In the genomic region with DNA sequence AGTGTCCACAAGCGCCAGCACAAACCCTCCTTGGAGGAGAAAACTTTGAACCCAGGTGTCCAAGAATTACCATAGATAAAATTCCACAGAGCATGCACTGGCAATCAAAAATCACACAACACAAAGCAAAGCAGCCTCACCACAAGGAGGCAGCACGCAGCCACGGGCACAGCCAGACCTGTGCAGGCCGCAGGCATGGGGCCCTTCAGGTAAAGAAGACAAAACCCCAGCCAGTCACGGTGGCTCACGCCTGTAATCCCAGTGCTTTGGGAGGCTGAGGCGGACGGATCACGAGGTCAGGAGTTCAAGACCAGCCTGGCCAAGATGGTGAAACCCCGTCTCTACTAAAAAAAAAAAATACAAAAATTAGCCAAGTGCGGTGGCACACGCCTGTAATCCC, we compare ENCODE assay signal across 8 cellular contexts. TPM values are rescaled to one million over a fixed set of nuclear protein-coding genes. Genes with fewer than 3 reads are reported as not detected.
DNase-seq lines count a peak whose midpoint lies in the region; ATAC-seq, FAIRE-seq and TF ChIP-seq lines count a peak whose summit lies in the region.
"Not testable (repeated sequence)": the region's sequence is repeated elsewhere in the genome, so short reads cannot be mapped to it uniquely, and the experiment has no call there.

No MANE protein-coding gene starts in this region.

- WGBS in heart left ventricle, 4 donors, result 77 to 85% (median 79%) methylated on average over 12 of the region's 12 CpGs
- WGBS in prostate gland, result 85% methylated on average over 12 of the region's 12 CpGs
- WGBS in testis, 2 donors, result 86 to 93% methylated on average over 12 of the region's 12 CpGs

- H3K27ac Mint-ChIP-seq in astrocyte (ENCODE audit: unreplicated experiment), result not testable (repeated sequence)

- H3K9ac ChIP-seq in KMS-11; astrocyte (ENCODE audit: low read length): not testable (repeated sequence)

- H3K36me3 Mint-ChIP-seq in astrocyte (ENCODE audit: low read depth, unreplicated experiment), result not testable (repeated sequence)

- FAIRE-seq in astrocyte (lab: Jason Lieb, UNC), result not testable (repeated sequence)

- TF ChIP-seq CTCF in KMS-11 (conservative IDR thresholded peaks at IDR 0.05; ENCODE audit: low read depth, low read length), result peak; percentile 35
- TF ChIP-seq CTCF in WI38 (IDR thresholded peaks at IDR 0.05; ENCODE audit: low read depth, low read length), result peak; percentile 63
- peak; percentile 38 for TF ChIP-seq CTCF in astrocyte (IDR thresholded peaks at IDR 0.05; ENCODE audit: insufficient read depth, low read depth, low read length)
- TF ChIP-seq CTCF in heart left ventricle (IDR thresholded peaks at IDR 0.05), result peak in 10 of 12 donors; percentile 28 to 56 (median 42)
- peak; percentile 13 to 61 (median 56) for TF ChIP-seq CTCF in prostate gland (IDR thresholded peaks at IDR 0.05)
- TF ChIP-seq CTCF in testis (IDR thresholded peaks at IDR 0.05), result peak; percentile 26 to 50 (median 39)

- H3K9me3 Mint-ChIP-seq in astrocyte (ENCODE audit: unreplicated experiment), result not testable (repeated sequence)

- not testable (repeated sequence) for H3K4me2 ChIP-seq in KMS-11; astrocyte (ENCODE audit: low read length)

- not testable (repeated sequence) for H3K4me1 ChIP-seq in KMS-11 (ENCODE audit: low read depth, poor library complexity, severe bottlenecking); astrocyte (ENCODE audit: insufficient read depth, low read length); heart left ventricle; prostate gland (replicated peaks); testis

- not testable (repeated sequence) for H3K4me3 Mint-ChIP-seq in astrocyte (ENCODE audit: unreplicated experiment)

- TF ChIP-seq POLR2A in heart left ventricle (IDR thresholded peaks at IDR 0.05); prostate gland (IDR thresholded peaks at IDR 0.05); testis (IDR thresholded peaks at IDR 0.05): not testable (repeated sequence)

- not testable (repeated sequence) for H3K27ac ChIP-seq in KMS-11; astrocyte (ENCODE audit: low read depth, low read length); heart left ventricle; testis
- peak overlapping the region in 1 of 2 donors; percentile 50 for H3K27ac ChIP-seq in prostate gland

- peak in 3 of 4 donors; percentile 37 to 39 (median 38) for ATAC-seq in heart left ventricle

- H3K4me1 Mint-ChIP-seq in astrocyte (ENCODE audit: low read depth, unreplicated experiment), result not testable (repeated sequence)

- H3K4me3 ChIP-seq in KMS-11 (IDR thresholded peaks at IDR 0.05; ENCODE audit: insufficient read depth, low read depth, low read length); WI38 (ENCODE audit: low read depth, low read length); astrocyte (ENCODE audit: insufficient read depth, low read depth, low read length); heart left ventricle; prostate gland; testis: not testable (repeated sequence)

- not testable (repeated sequence) for H3K27me3 Mint-ChIP-seq in astrocyte (ENCODE audit: low read depth, unreplicated experiment)

- not testable (repeated sequence) for H3K27me3 ChIP-seq in KMS-11 (ENCODE audit: insufficient read depth, low read depth); astrocyte (ENCODE audit: insufficient read depth, low read length); heart left ventricle; prostate gland (replicated peaks; ENCODE audit: insufficient read depth); testis

- H2AFZ ChIP-seq in KMS-11 (ENCODE audit: low read depth); astrocyte (ENCODE audit: low read depth, low read length): not testable (repeated sequence)

- intact Hi-C loops in heart left ventricle (cut with DNase I) (loop anchor here in 3 of 10 donors (10.0 kb wide), 2 partner anchors 77 to 107 kb away; a partner anchor contains a TSS), prostate gland (cut with DNase I) (loop anchor here (10.0 kb wide), 1 partner anchor 137 kb away; a partner anchor contains a TSS)
- intact Hi-C loops in testis (cut with DNase I; ENCODE audit: low total_unique reads), result not testable (repeated sequence)

- not testable (repeated sequence) for H3K36me3 ChIP-seq in KMS-11 (ENCODE audit: insufficient read depth); astrocyte (ENCODE audit: insufficient read depth, low read length); heart left ventricle; prostate gland; testis (ENCODE audit: low read depth, missing control alignments)

- H4K20me1 ChIP-seq in KMS-11 (ENCODE audit: insufficient read depth); astrocyte (ENCODE audit: insufficient read depth, low read length): not testable (repeated sequence)

- H3K79me2 ChIP-seq in KMS-11 (ENCODE audit: insufficient read depth, low read depth); astrocyte (ENCODE audit: insufficient read depth, low read length): not testable (repeated sequence)

- H3K9me3 ChIP-seq in astrocyte (ENCODE audit: insufficient read depth, low read depth, low read length); heart left ventricle; prostate gland; testis: not testable (repeated sequence)

- DNase-seq in Daoy (ENCODE audit: low read depth) (peak; percentile 66), NOMO-1 (lab: John Stamatoyannopoulos, UW; ENCODE audit: unreplicated experiment in 2 of 2) (peak; percentile 11 to 18), heart left ventricle (peak in 3 of 5 donors; percentile 38 to 70 (median 41)), prostate gland (ENCODE audit: low spot score) (peak; percentile 57), testis (peak; percentile 76)
- not testable (repeated sequence) for DNase-seq in astrocyte (ENCODE audit: low read depth)

RNA-seq across cellular contexts. Expression of a gene that starts 8.0 kb away (rescaled TPM):
- 0.34 TPM in 1 of 2 replicates, not detected in the other for total RNA-seq in Daoy (2014; rRNA removed; shearing (Covaris generic))
- total RNA-seq in astrocyte, result 1.9 and 2.0 TPM in 2 replicates
- 1 to 10 TPM in 5 of 9 donors, under 1 TPM in 3, not detected in 1; 0.31 to 3.1 (median 1.2) TPM for total RNA-seq in heart left ventricle
- 1 to 10 TPM in 1 of 2 donors, under 1 TPM in 1; 0.17 to 1.8 TPM for polyA plus RNA-seq in heart left ventricle
- 10 to 100 TPM in 1 of 2 donors, 1 to 10 TPM in 1; 1.4 to 19.0 TPM for total RNA-seq in prostate gland
- total RNA-seq in testis, result 10 to 100 TPM; 50.5 to 63.5 TPM
- polyA plus RNA-seq in testis (ENCODE audit: insufficient read depth, low read depth, low replicate concordance), result 49.2 TPM

RNA-seq across cellular contexts. Expression of a gene that starts 36.8 kb away (rescaled TPM):
- 3.9 and 8.7 TPM in 2 replicates for total RNA-seq in Daoy (2014; rRNA removed; shearing (Covaris generic))
- total RNA-seq in astrocyte (15.8 and 17.8 TPM in 2 replicates), heart left ventricle (10 to 100 TPM in 4 of 9 donors, 1 to 10 TPM in 5; 4.9 to 16.8 (median 8.4) TPM), prostate gland (10 to 100 TPM; 42.0 to 79.4 TPM), testis (10 to 100 TPM; 75.6 to 96.1 TPM)
- polyA plus RNA-seq in heart left ventricle (10 to 100 TPM; 11.0 to 12.9 TPM), testis (ENCODE audit: insufficient read depth, low read depth, low replicate concordance) (55.4 TPM)

RNA-seq across cellular contexts. Expression of a gene that starts 49.5 kb away (rescaled TPM):
- 456 and 480 TPM in 2 replicates for total RNA-seq in Daoy (2014; rRNA removed; shearing (Covaris generic))
- 120 and 194 TPM in 2 replicates for total RNA-seq in astrocyte
- total RNA-seq in heart left ventricle, result 100 to 1,000 TPM; 118 to 484 (median 158) TPM
- polyA plus RNA-seq in heart left ventricle, result 100 to 1,000 TPM; 143 to 221 TPM
- 100 to 1,000 TPM; 198 to 474 TPM for total RNA-seq in prostate gland
- 100 to 1,000 TPM; 192 to 236 TPM for total RNA-seq in testis
- polyA plus RNA-seq in testis (ENCODE audit: insufficient read depth, low read depth, low replicate concordance), result 362 TPM
